Comparison of ENCODE assay signal across 29 cellular contexts in the genomic region with DNA sequence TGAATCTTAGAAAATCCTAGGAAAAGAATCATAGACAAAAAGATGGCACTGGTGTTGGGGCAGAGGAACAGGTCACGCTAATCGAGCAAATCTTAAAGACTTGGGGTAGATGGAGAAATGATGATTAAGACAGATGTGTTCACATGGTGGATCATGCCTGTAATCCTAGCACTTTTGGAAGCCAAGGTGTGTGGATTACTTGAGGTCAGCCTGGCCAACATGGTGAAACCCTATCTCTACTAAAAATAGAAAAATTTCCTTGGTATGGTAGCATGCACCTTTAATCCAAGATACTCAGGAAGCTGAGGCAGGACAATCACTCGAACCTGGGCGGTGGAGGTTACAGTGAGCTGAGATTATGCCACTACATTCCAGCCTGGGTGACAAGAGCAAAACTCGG.
"Had no signal": no experiment of that assay in that cellular context is flagged by ENCODE, and none has a peak within 500 bp of the region (broad histone marks: within the 10 kb centered on the region; RNA-seq: fewer than 3 reads in every experiment).

No MANE protein-coding gene starts in this region.

- H3K4me3 Mint-ChIP-seq: stimulated activated effector memory CD8-positive, alpha-beta T cell treated with anti-CD3 and anti-CD28 coated beads, Interleukin-12 subunit alpha, Interleukin-12 subunit beta, amount 100 ng/mL, for 72 hours; stimulated activated memory B cell treated with anti-CD40 and anti-IgM and Interleukin-4, amounts not matched to agents 10 μg/mL and 1 μg/mL and 100 μg/mL, for 72 hours; stimulated activated naive B cell treated with anti-CD40 and anti-IgM and Interleukin-4, amounts not matched to agents 10 μg/mL and 1 μg/mL and 100 μg/mL, for 72 hours; stimulated activated naive CD8-positive, alpha-beta T cell treated with anti-CD3 and anti-CD28 coated beads, Interleukin-15, amount 100 ng/mL, for 72 hours; stimulated activated naive CD8-positive, alpha-beta T cell treated with anti-CD3 and anti-CD28 coated beads, Interleukin-15, Interleukin-2, amounts not matched to agents 100 ng/mL and 50 ng/mL, for 24 hours; type B pancreatic cell had no signal

- H3K27me3 ChIP-seq: stomach, suprapubic skin, testis, thyroid gland, tibial artery, tibial nerve, transverse colon, upper lobe of left lung, upper lobe of right lung, uterus, vagina had no signal

- H3K4me1 ChIP-seq: stomach, suprapubic skin, testis, thyroid gland, tibial nerve, transverse colon, upper lobe of left lung, upper lobe of right lung, uterus, vagina had no signal

- H3K27ac Mint-ChIP-seq: stimulated activated effector memory CD8-positive, alpha-beta T cell treated with anti-CD3 and anti-CD28 coated beads, Interleukin-12 subunit alpha, Interleukin-12 subunit beta, amount 100 ng/mL, for 72 hours; stimulated activated memory B cell treated with anti-CD40 and anti-IgM and Interleukin-4, amounts not matched to agents 10 μg/mL and 1 μg/mL and 100 μg/mL, for 72 hours; stimulated activated naive B cell treated with anti-CD40 and anti-IgM and Interleukin-4, amounts not matched to agents 10 μg/mL and 1 μg/mL and 100 μg/mL, for 72 hours; stimulated activated naive CD8-positive, alpha-beta T cell treated with anti-CD3 and anti-CD28 coated beads, Interleukin-15, Interleukin-2, amounts not matched to agents 100 ng/mL and 50 ng/mL, for 24 hours; type B pancreatic cell had no signal

- H3K9me3 Mint-ChIP-seq: stimulated activated effector memory CD8-positive, alpha-beta T cell treated with anti-CD3 and anti-CD28 coated beads, Interleukin-12 subunit alpha, Interleukin-12 subunit beta, amount 100 ng/mL, for 72 hours; stimulated activated naive CD8-positive, alpha-beta T cell treated with anti-CD3 and anti-CD28 coated beads, Interleukin-15, Interleukin-2, amounts not matched to agents 100 ng/mL and 50 ng/mL, for 24 hours; type B pancreatic cell had no signal

- H3K36me3 Mint-ChIP-seq: stimulated activated effector memory CD8-positive, alpha-beta T cell treated with anti-CD3 and anti-CD28 coated beads, Interleukin-12 subunit alpha, Interleukin-12 subunit beta, amount 100 ng/mL, for 72 hours; stimulated activated memory B cell treated with anti-CD40 and anti-IgM and Interleukin-4, amounts not matched to agents 10 μg/mL and 1 μg/mL and 100 μg/mL, for 72 hours; type B pancreatic cell had no signal

- H3K9me3 ChIP-seq: stomach, suprapubic skin, testis, thoracic aorta, thyroid gland, tibial artery, tibial nerve, transverse colon, upper lobe of left lung, upper lobe of right lung, uterus, vagina had no signal

- H3K4me3 ChIP-seq: stomach, suprapubic skin, testis, thoracic aorta, thyroid gland, tibial artery, tibial nerve, transverse colon, upper lobe of left lung, upper lobe of right lung, uterus, vagina had no signal

- H3K36me3 ChIP-seq: stomach, suprapubic skin, thoracic aorta, thyroid gland, tibial artery, tibial nerve, transverse colon, upper lobe of left lung, upper lobe of right lung, uterus, vagina had no signal

- ATAC-seq: stimulated activated effector memory CD8-positive, alpha-beta T cell treated with anti-CD3 and anti-CD28 coated beads, Interleukin-12 subunit alpha, Interleukin-12 subunit beta, amount 100 ng/mL, for 72 hours; stimulated activated memory B cell treated with anti-CD40 and anti-IgM and Interleukin-4, amounts not matched to agents 10 μg/mL and 1 μg/mL and 100 μg/mL, for 72 hours; stimulated activated naive B cell treated with anti-CD40 and anti-IgM and Interleukin-4, amounts not matched to agents 10 μg/mL and 1 μg/mL and 100 μg/mL, for 72 hours; stimulated activated naive CD8-positive, alpha-beta T cell treated with anti-CD3 and anti-CD28 coated beads, Interleukin-15, amount 100 ng/mL, for 72 hours; stimulated activated naive CD8-positive, alpha-beta T cell treated with anti-CD3 and anti-CD28 coated beads, Interleukin-15, Interleukin-2, amounts not matched to agents 100 U/mL and 50 U/mL, for 24 hours; upper lobe of right lung had no signal

- H3K4me1 Mint-ChIP-seq: stimulated activated effector memory CD8-positive, alpha-beta T cell treated with anti-CD3 and anti-CD28 coated beads, Interleukin-12 subunit alpha, Interleukin-12 subunit beta, amount 100 ng/mL, for 72 hours; stimulated activated memory B cell treated with anti-CD40 and anti-IgM and Interleukin-4, amounts not matched to agents 10 μg/mL and 1 μg/mL and 100 μg/mL, for 72 hours; stimulated activated naive B cell treated with anti-CD40 and anti-IgM and Interleukin-4, amounts not matched to agents 10 μg/mL and 1 μg/mL and 100 μg/mL, for 72 hours; stimulated activated naive CD8-positive, alpha-beta T cell treated with anti-CD3 and anti-CD28 coated beads, Interleukin-15, amount 100 ng/mL, for 72 hours had no signal

- DNase-seq: stimulated activated CD4-positive, alpha-beta T cell treated with anti-CD3 and anti-CD28 coated beads, Interleukin-2, amount 100 ng/mL, for 48 hours; stimulated activated CD4-positive, alpha-beta T cell treated with anti-CD3 and anti-CD28 coated beads, Interleukin-4, amount 100 ng/mL, for 1 hour; stimulated activated CD4-positive, alpha-beta T cell treated with anti-CD3 and anti-CD28 coated beads, Interleukin-4, amount 100 ng/mL, for 24 hours; stimulated activated CD4-positive, alpha-beta T cell treated with anti-CD3 and anti-CD28 coated beads, Interleukin-4, amount 100 ng/mL, for 4 hours; stimulated activated CD8-positive, alpha-beta memory T cell treated with anti-CD3 and anti-CD28 coated beads, Interleukin-4, amount 100 ng/mL, for 48 hours; stimulated activated naive B cell treated with anti-CD40 and anti-IgM and Interleukin-4, amounts not matched to agents 10 μg/mL and 1 μg/mL and 100 μg/mL, for 72 hours; stimulated activated naive CD4-positive, alpha-beta T cell; stimulated activated naive CD4-positive, alpha-beta T cell treated with Interleukin-2 at 50 U/mL for 16 hours; stimulated activated naive CD8-positive, alpha-beta T cell treated with anti-CD3 and anti-CD28 coated beads, Interleukin-15, amount 100 ng/mL, for 72 hours; stimulated activated naive CD8-positive, alpha-beta T cell treated with anti-CD3 and anti-CD28 coated beads, Interleukin-15, Interleukin-2, amounts not matched to agents 100 U/mL and 50 U/mL, for 24 hours; stomach; substantia nigra; testis; thyroid gland; tibial artery; transverse colon; trophoblast cell; upper lobe of left lung; upper lobe of right lung; uterus had no signal

- FAIRE-seq: urothelium cell line had no signal

- H3K27ac ChIP-seq: stomach, suprapubic skin, testis, thoracic aorta, thyroid gland, tibial artery, tibial nerve, transverse colon, upper lobe of left lung, upper lobe of right lung, uterus, vagina had no signal

- H3K27me3 Mint-ChIP-seq: stimulated activated memory B cell treated with anti-CD40 and anti-IgM and Interleukin-4, amounts not matched to agents 10 μg/mL and 1 μg/mL and 100 μg/mL, for 72 hours; stimulated activated naive B cell treated with anti-CD40 and anti-IgM and Interleukin-4, amounts not matched to agents 10 μg/mL and 1 μg/mL and 100 μg/mL, for 72 hours; stimulated activated naive CD8-positive, alpha-beta T cell treated with anti-CD3 and anti-CD28 coated beads, Interleukin-15, amount 100 ng/mL, for 72 hours; stimulated activated naive CD8-positive, alpha-beta T cell treated with anti-CD3 and anti-CD28 coated beads, Interleukin-15, Interleukin-2, amounts not matched to agents 100 ng/mL and 50 ng/mL, for 24 hours; type B pancreatic cell had no signal
